ENCODE assay signal across 29 cellular contexts in the genomic region with DNA sequence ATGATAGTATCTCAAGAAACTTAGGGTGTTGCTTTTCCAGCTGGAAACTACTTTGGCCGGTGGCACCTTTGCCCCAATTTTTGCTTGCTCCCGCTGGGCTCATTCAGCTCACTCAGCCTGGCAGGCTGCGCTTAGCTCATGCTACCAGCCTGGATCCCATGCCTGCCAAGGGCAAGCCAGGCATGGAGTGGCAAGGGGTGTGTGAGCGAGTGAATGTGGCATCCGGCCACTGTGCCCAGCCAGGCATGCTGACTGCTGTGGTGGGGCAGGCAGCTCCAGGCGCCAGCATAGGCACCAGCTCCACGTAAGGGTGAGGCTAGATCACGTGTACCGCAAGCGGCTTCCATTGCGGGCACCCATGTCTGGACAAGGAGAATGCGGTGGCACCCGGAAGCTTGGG.
"Had no signal": no experiment of that assay in that cellular context is flagged by ENCODE, and none has a peak within 500 bp of the region (broad histone marks: within the 10 kb centered on the region; RNA-seq: fewer than 3 reads in every experiment).

No MANE protein-coding gene starts in this region.

- H3K27ac ChIP-seq: brain microvascular endothelial cell, colonic mucosa, esophagus muscularis mucosa, foreskin keratinocyte, gastroesophageal sphincter had no signal

- H3K4me1 ChIP-seq: colonic mucosa, esophagus muscularis mucosa, foreskin keratinocyte, gastroesophageal sphincter had no signal

- H3K4me3 Mint-ChIP-seq: activated CD4-positive, alpha-beta memory T cell treated with anti-CD3 and anti-CD28 coated beads, Interleukin-2, amount 10 ng/mL, durations not matched to agents 7 days and 5 days; activated CD4-positive, alpha-beta T cell treated with anti-CD3 and anti-CD28 coated beads, Interleukin-2, amount 10 ng/mL, durations not matched to agents 7 days and 5 days; activated naive CD4-positive, alpha-beta T cell treated with anti-CD3 and anti-CD28 coated beads, Interleukin-2, amount 10 ng/mL, durations not matched to agents 7 days and 5 days; activated naive CD8-positive, alpha-beta T cell treated with anti-CD3 and anti-CD28 coated beads, Interleukin-2, amount 10 ng/mL, durations not matched to agents 7 days and 5 days; activated T-cell treated with anti-CD3 and anti-CD28 coated beads, Interleukin-2, amount 50 U/mL, for 24 hours; activated T-cell treated with anti-CD3 and anti-CD28 coated beads, Interleukin-2, amount 50 U/mL, for 72 hours; dendritic cell treated with granulocyte-macrophage colony-stimulating factor and Interleukin-4, amounts not matched to agents 40 ng/mL and 50 ng/mL, for 4 days; endodermal cell had no signal

- ATAC-seq: activated naive CD4-positive, alpha-beta T cell treated with anti-CD3 and anti-CD28 coated beads, Interleukin-2, amount 50 U/mL, for 72 hours; activated T-cell treated with anti-CD3 and anti-CD28 coated beads, Interleukin-2, amount 50 U/mL, for 72 hours; foreskin keratinocyte; gastroesophageal sphincter had no signal

- H3K27me3 ChIP-seq: brain microvascular endothelial cell, colonic mucosa, dorsolateral prefrontal cortex, esophagus muscularis mucosa, foreskin keratinocyte, gastroesophageal sphincter had no signal

- H3K4me3 ChIP-seq: colonic mucosa, dorsolateral prefrontal cortex, esophagus muscularis mucosa, gastroesophageal sphincter had no signal

- H3K27ac Mint-ChIP-seq: activated CD4-positive, alpha-beta memory T cell treated with anti-CD3 and anti-CD28 coated beads, Interleukin-2, amount 10 ng/mL, durations not matched to agents 7 days and 5 days; activated CD4-positive, alpha-beta T cell treated with anti-CD3 and anti-CD28 coated beads, Interleukin-2, amount 10 ng/mL, durations not matched to agents 7 days and 5 days; activated naive CD4-positive, alpha-beta T cell treated with anti-CD3 and anti-CD28 coated beads, Interleukin-2, amount 10 ng/mL, durations not matched to agents 7 days and 5 days; activated T-cell treated with anti-CD3 and anti-CD28 coated beads, Interleukin-2, amount 50 U/mL, for 24 hours; activated T-cell treated with anti-CD3 and anti-CD28 coated beads, Interleukin-2, amount 50 U/mL, for 72 hours; dendritic cell treated with granulocyte-macrophage colony-stimulating factor and Interleukin-4, amounts not matched to agents 40 ng/mL and 50 ng/mL, for 4 days; endodermal cell had no signal

- H3K9me3 Mint-ChIP-seq: activated CD4-positive, alpha-beta memory T cell treated with anti-CD3 and anti-CD28 coated beads, Interleukin-2, amount 10 ng/mL, durations not matched to agents 7 days and 5 days; activated CD4-positive, alpha-beta T cell treated with anti-CD3 and anti-CD28 coated beads, Interleukin-2, amount 10 ng/mL, durations not matched to agents 7 days and 5 days; activated naive CD4-positive, alpha-beta T cell treated with anti-CD3 and anti-CD28 coated beads, Interleukin-2, amount 10 ng/mL, durations not matched to agents 7 days and 5 days; activated naive CD4-positive, alpha-beta T cell treated with anti-CD3 and anti-CD28 coated beads, Interleukin-2, amount 50 U/mL, for 72 hours; activated naive CD8-positive, alpha-beta T cell treated with anti-CD3 and anti-CD28 coated beads, Interleukin-2, amount 10 ng/mL, durations not matched to agents 7 days and 5 days; activated T-cell treated with anti-CD3 and anti-CD28 coated beads, Interleukin-2, amount 50 U/mL, for 24 hours; activated T-cell treated with anti-CD3 and anti-CD28 coated beads, Interleukin-2, amount 50 U/mL, for 72 hours; dendritic cell treated with granulocyte-macrophage colony-stimulating factor and Interleukin-4, amounts not matched to agents 40 ng/mL and 50 ng/mL, for 4 days; endodermal cell had no signal

- DNase-seq: activated CD4-positive, alpha-beta memory T cell treated with anti-CD3 and anti-CD28 coated beads, Interleukin-2, amount 10 ng/mL, durations not matched to agents 7 days and 5 days; activated CD4-positive, alpha-beta T cell treated with anti-CD3 and anti-CD28 coated beads for 1 hour; activated CD4-positive, alpha-beta T cell treated with anti-CD3 and anti-CD28 coated beads for 4 hours; activated CD4-positive, alpha-beta T cell treated with anti-CD3 and anti-CD28 coated beads, Interleukin-2, amount 10 ng/mL, durations not matched to agents 7 days and 5 days; activated CD4-positive, alpha-beta T cell treated with anti-CD3 and anti-CD28 coated beads, Interleukin-2, amount 50 U/mL, for 4 hours; activated CD4-positive, CD25-positive, alpha-beta regulatory T cell; activated CD8-positive, alpha-beta memory T cell treated with anti-CD3 and anti-CD28 coated beads, Interleukin-2, amount 50 U/mL, for 48 hours; activated gamma-delta T cell; activated naive CD4-positive, alpha-beta T cell; activated naive CD4-positive, alpha-beta T cell treated with anti-CD3 and anti-CD28 coated beads, Interleukin-2, amount 10 ng/mL, durations not matched to agents 7 days and 5 days; activated naive CD8-positive, alpha-beta T cell treated with anti-CD3 and anti-CD28 coated beads, Interleukin-2, amount 10 ng/mL, durations not matched to agents 7 days and 5 days; activated T-cell treated with anti-CD3 and anti-CD28 coated beads for 4 hours; activated T-cell treated with anti-CD3 and anti-CD28 coated beads, Interleukin-2, amount 50 U/mL, for 24 hours; activated T-cell treated with anti-CD3 and anti-CD28 coated beads, Interleukin-2, amount 50 U/mL, for 72 hours; amniotic stem cell; brain microvascular endothelial cell; caudate nucleus; colonic mucosa; dorsolateral prefrontal cortex; effector memory CD4-positive, alpha-beta T cell; endodermal cell; foreskin keratinocyte; T-helper 2 cell had no signal

- H3K4me1 Mint-ChIP-seq: activated CD4-positive, alpha-beta memory T cell treated with anti-CD3 and anti-CD28 coated beads, Interleukin-2, amount 10 ng/mL, durations not matched to agents 7 days and 5 days; activated CD4-positive, alpha-beta T cell treated with anti-CD3 and anti-CD28 coated beads, Interleukin-2, amount 10 ng/mL, durations not matched to agents 7 days and 5 days; activated naive CD4-positive, alpha-beta T cell treated with anti-CD3 and anti-CD28 coated beads, Interleukin-2, amount 10 ng/mL, durations not matched to agents 7 days and 5 days; activated naive CD8-positive, alpha-beta T cell treated with anti-CD3 and anti-CD28 coated beads, Interleukin-2, amount 10 ng/mL, durations not matched to agents 7 days and 5 days; endodermal cell had no signal

- H3K9me3 ChIP-seq: colonic mucosa, esophagus muscularis mucosa, gastroesophageal sphincter had no signal

- FAIRE-seq: astrocyte, bronchial epithelial cell had no signal
